Comparison of ENCODE assay signal across 9 cellular contexts in the genomic region with DNA sequence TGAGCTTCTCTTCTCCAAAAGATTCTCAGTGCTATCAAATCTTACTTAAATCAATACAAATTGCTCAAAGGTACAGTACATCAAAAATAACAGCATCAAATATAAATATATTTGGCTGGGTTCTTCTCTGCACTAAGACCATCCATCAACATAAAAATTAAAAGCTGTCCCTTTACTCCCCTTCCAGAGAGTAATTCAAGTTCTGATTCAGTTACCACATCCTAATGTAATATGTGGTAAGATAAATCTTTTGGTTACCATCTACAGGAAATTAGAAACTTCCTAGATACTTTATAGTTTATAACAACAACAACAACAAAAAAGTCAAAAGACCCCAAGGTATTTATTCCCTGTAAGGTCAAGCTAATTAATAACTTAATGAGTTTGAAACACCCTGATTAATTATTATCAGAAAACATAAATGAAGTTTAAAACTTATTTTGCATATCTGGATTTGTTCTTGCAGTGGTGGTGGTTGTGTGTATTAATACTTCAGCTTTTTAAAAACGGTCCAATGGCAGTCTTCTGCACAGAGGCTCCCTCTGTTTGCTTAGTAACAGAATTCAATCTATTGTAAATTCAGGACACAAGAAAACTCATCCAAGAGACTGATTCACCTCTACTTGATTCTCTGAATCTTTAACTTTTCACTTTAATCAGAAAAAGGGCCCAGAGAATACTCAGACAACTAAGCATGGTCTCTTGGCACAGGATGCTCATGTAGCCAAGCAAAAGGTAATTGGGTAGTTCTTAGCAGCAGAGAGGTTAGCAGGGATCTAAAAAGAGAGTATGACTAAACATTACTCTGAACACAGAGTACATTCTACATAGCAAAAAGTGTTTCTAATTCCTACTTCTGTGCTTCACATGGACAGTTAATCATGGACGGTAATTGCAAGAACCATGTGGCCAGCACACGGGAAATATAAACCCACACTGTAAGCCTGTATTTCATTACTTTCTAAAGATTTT. TPM values are rescaled to one million over a fixed set of nuclear protein-coding genes. Genes with fewer than 3 reads are reported as not detected.
DNase-seq lines count a peak whose midpoint lies in the region; ATAC-seq, FAIRE-seq and TF ChIP-seq lines count a peak whose summit lies in the region.
"Had no signal": no experiment of that assay in that cellular context is flagged by ENCODE, and none has a peak within 500 bp of the region (broad histone marks: within the 10 kb centered on the region; RNA-seq: fewer than 3 reads in every experiment).

No MANE protein-coding gene starts in this region.

- ATAC-seq in HG03342 (IDR thresholded peaks at IDR 0.05; ENCODE audit: unreplicated experiment) (peak; percentile 44), naive B cell (ENCODE audit: low read depth in 2 of 2) (no peak), HG02571 (IDR thresholded peaks at IDR 0.05; ENCODE audit: unreplicated experiment) (no peak)

- FAIRE-seq in bronchial epithelial cell (lab: Jason Lieb, UNC): no peak

- TF ChIP-seq CTCF in bronchial epithelial cell (IDR thresholded peaks at IDR 0.05; ENCODE audit: insufficient read depth, low read length, severe bottlenecking): no peak

- peaks cover 6 to 10% of the 10 kb centered on the region in 2 donors for H3K36me3 Mint-ChIP-seq in naive B cell

- peak overlapping the region in 5 of 6 donors; percentile 15 to 70 (median 44) for H3K27ac Mint-ChIP-seq in naive B cell
- H3K27ac Mint-ChIP-seq: mesothelial cell of epicardium had no signal

- no peaks in the 10 kb centered on the region for H3K36me3 ChIP-seq in bronchial epithelial cell (ENCODE audit: control insufficient read depth, insufficient read depth, low read length)

- no peaks in the 10 kb centered on the region for H3K27me3 ChIP-seq in bronchial epithelial cell (ENCODE audit: control insufficient read depth, insufficient read depth, low read length)

- H3K9me3 Mint-ChIP-seq in naive B cell: peaks cover 0 to 5% (median 0%) of the 10 kb centered on the region in 7 donors

- H3K4me3 Mint-ChIP-seq in naive B cell: no peak overlapping the region
- H3K4me3 Mint-ChIP-seq: mesothelial cell of epicardium had no signal

- DNase-seq in GM03348 (ENCODE audit: low spot score): peak; percentile 38
- DNase-seq in bronchial epithelial cell (ENCODE audit: low read depth): peak; percentile 14
- DNase-seq in naive B cell: no peak
- DNase-seq in islet precursor cell: no peak
- DNase-seq in NCI-H446 treated with DMSO at 0.1 percent for 48 hours (lab: John Stamatoyannopoulos, UW): no peak
- DNase-seq in globus pallidus (ENCODE audit: low spot score): no peak

- no peak overlapping the region for H3K4me3 ChIP-seq in bronchial epithelial cell (ENCODE audit: low read depth, low read length)

- peaks cover 35 to 56% (median 36%) of the 10 kb centered on the region in 3 donors for H3K4me1 Mint-ChIP-seq in naive B cell
- H3K4me1 Mint-ChIP-seq: mesothelial cell of epicardium had no signal

- no peaks in the 10 kb centered on the region for H3K27me3 Mint-ChIP-seq in naive B cell

RNA-seq across cellular contexts. Expression of gene DIAPH1, which starts 20.1 kb away (rescaled TPM):
- 48.2 and 57.1 TPM in 2 replicates for total RNA-seq in bronchial epithelial cell
- polyA plus RNA-seq in naive B cell (ENCODE audit: low read depth in 6 of 6): 10 to 100 TPM; 29.5 to 54.9 (median 45.9) TPM

RNA-seq across cellular contexts. Expression of gene HDAC3, which starts 38.0 kb away (rescaled TPM):
- total RNA-seq in bronchial epithelial cell: 72.7 and 87.1 TPM in 2 replicates
- polyA plus RNA-seq in naive B cell (ENCODE audit: low read depth in 6 of 6): 100 to 1,000 TPM in 3 of 6 donors, 10 to 100 TPM in 3; 88.0 to 173 (median 99.5) TPM

RNA-seq across cellular contexts. Expression of gene RELL2, which starts 38.1 kb away (rescaled TPM):
- total RNA-seq in bronchial epithelial cell: 14.2 and 16.6 TPM in 2 replicates
- 1 to 10 TPM; 1.3 to 3.8 (median 2.3) TPM for polyA plus RNA-seq in naive B cell (ENCODE audit: low read depth in 6 of 6)

RNA-seq across cellular contexts. Expression of gene FCHSD1, which starts 52.5 kb away (rescaled TPM):
- 14.2 and 17.2 TPM in 2 replicates for total RNA-seq in bronchial epithelial cell
- polyA plus RNA-seq in naive B cell (ENCODE audit: low read depth in 6 of 6): 10 to 100 TPM in 2 of 6 donors, 1 to 10 TPM in 4; 4.9 to 12.1 (median 8.2) TPM

Comparison
In these comparisons a context has a peak if more than half of its experiments do, and no peak if none do; other contexts are left out.
1. DNase-seq: peak in GM03348 (single experiment) and bronchial epithelial cell (single experiment); none in naive B cell (single experiment), islet precursor cell (single experiment), NCI-H446 treated with DMSO at 0.1 percent for 48 hours (single experiment) and globus pallidus (single experiment).